Comparison of ENCODE assay signal across 29 cellular contexts in the genomic region with DNA sequence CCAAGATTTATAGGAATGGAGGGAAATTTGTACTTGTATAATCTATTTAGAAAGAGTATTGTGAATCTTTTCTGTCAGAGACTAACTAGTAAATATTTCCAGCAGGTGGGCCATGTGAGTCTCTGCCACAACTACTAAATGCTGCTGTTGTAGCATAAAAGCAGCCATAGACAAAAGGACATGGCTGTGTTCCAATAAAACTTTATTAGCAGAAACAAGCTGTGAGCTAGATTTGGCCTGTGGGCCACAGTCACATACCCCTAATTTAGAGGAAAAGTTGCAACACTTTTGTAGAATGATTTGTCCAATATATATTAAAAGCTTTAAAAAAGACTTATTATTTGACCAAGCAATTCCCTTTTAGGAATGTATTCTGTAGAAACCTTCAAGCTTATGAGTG.
"Had no signal": no experiment of that assay in that cellular context is flagged by ENCODE, and none has a peak within 500 bp of the region (broad histone marks: within the 10 kb centered on the region; RNA-seq: fewer than 3 reads in every experiment).

No MANE protein-coding gene starts in this region.

- FAIRE-seq: small intestine, urothelium cell line had no signal

- H3K27me3 ChIP-seq: neural progenitor cell, ovary, right lobe of liver, sigmoid colon, spleen, suprapubic skin, testis, tibial artery, transverse colon, upper lobe of left lung, vagina had no signal

- H3K4me1 ChIP-seq: neural progenitor cell, parathyroid adenoma, psoas muscle, right lobe of liver, suprapubic skin, testis, upper lobe of left lung, vagina had no signal

- H2AFZ ChIP-seq: neural progenitor cell, parathyroid adenoma had no signal

- H3K9ac ChIP-seq: neural progenitor cell, parathyroid adenoma had no signal

- H3K4me2 ChIP-seq: neural progenitor cell had no signal

- DNase-seq: natural killer cell; occipital lobe; ovary; posterior cingulate gyrus; psoas muscle; right cardiac atrium; right lobe of liver; sigmoid colon; small intestine; spleen; stimulated activated CD4-positive, alpha-beta T cell treated with anti-CD3 and anti-CD28 coated beads, Interleukin-12 subunit alpha, Interleukin-12 subunit beta, amount 100 ng/mL, for 4 hours; stimulated activated CD4-positive, alpha-beta T cell treated with anti-CD3 and anti-CD28 coated beads, Interleukin-1b, Interleukin-23, amount 100 ng/mL, for 48 hours; stimulated activated CD4-positive, alpha-beta T cell treated with anti-CD3 and anti-CD28 coated beads, Interleukin-4, amount 100 ng/mL, for 1 hour; stimulated activated CD4-positive, alpha-beta T cell treated with anti-CD3 and anti-CD28 coated beads, Interleukin-4, amount 100 ng/mL, for 4 hours; stimulated activated CD8-positive, alpha-beta memory T cell treated with anti-CD3 and anti-CD28 coated beads, Interleukin-4, amount 100 ng/mL, for 48 hours; stimulated activated naive CD4-positive, alpha-beta T cell; stimulated activated naive CD8-positive, alpha-beta T cell treated with anti-CD3 and anti-CD28 coated beads, Interleukin-15, amount 100 ng/mL, for 72 hours; stimulated activated naive CD8-positive, alpha-beta T cell treated with anti-CD3 and anti-CD28 coated beads, Interleukin-15, Interleukin-2, amounts not matched to agents 100 U/mL and 50 U/mL, for 24 hours; substantia nigra; testis; tibial artery; transverse colon had no signal

- H3K36me3 ChIP-seq: neural progenitor cell, ovary, right lobe of liver, sigmoid colon, spleen, suprapubic skin, tibial artery, transverse colon, upper lobe of left lung, vagina had no signal

- ATAC-seq: natural killer cell; psoas muscle; right cardiac atrium; right lobe of liver; stimulated activated memory B cell treated with anti-CD40 and anti-IgM and Interleukin-4, amounts not matched to agents 10 μg/mL and 1 μg/mL and 100 μg/mL, for 72 hours; stimulated activated naive CD8-positive, alpha-beta T cell treated with anti-CD3 and anti-CD28 coated beads, Interleukin-15, amount 100 ng/mL, for 72 hours; stimulated activated naive CD8-positive, alpha-beta T cell treated with anti-CD3 and anti-CD28 coated beads, Interleukin-15, Interleukin-2, amounts not matched to agents 100 U/mL and 50 U/mL, for 24 hours had no signal

- H3K9me3 ChIP-seq: ovary, psoas muscle, right lobe of liver, sigmoid colon, spleen, suprapubic skin, testis, tibial artery, transverse colon, upper lobe of left lung, vagina had no signal

- H3K79me2 ChIP-seq: parathyroid adenoma had no signal

- H3K27ac ChIP-seq: neural progenitor cell, ovary, parathyroid adenoma, psoas muscle, right lobe of liver, sigmoid colon, spleen, suprapubic skin, testis, tibial artery, transverse colon, upper lobe of left lung, vagina had no signal

- H3K4me3 ChIP-seq: neural progenitor cell, ovary, psoas muscle, right lobe of liver, sigmoid colon, spleen, suprapubic skin, testis, tibial artery, transverse colon, upper lobe of left lung, vagina had no signal
